27 cellular contexts compared by ENCODE assay signal in the genomic region with DNA sequence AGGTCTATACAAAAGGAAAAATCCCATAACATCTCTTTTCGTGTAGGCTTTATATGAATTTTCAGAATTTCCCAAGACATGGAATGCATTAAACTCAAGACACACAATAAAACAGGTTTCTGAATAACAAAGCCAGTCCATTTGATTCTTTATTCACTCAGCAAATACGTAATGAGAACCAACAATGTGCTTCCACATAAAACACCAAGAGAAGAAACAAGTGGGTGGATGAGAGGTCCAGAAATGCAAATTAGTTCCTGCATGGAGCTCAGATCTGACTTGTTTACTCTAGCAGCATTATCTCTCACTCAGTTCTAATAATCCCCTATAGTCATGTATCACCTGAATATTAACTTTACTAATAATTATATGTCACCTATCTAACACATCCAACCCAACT.
"Had no signal": no experiment of that assay in that cellular context is flagged by ENCODE, and none has a peak within 500 bp of the region (broad histone marks: within the 10 kb centered on the region; RNA-seq: fewer than 3 reads in every experiment).

No MANE protein-coding gene starts in this region.

- H3K27me3 ChIP-seq: left lung, pancreas, right atrium auricular region, right lobe of liver, testis, thyroid gland, transverse colon, upper lobe of left lung had no signal

- H3K36me3 Mint-ChIP-seq: memory B cell; naive thymus-derived CD8-positive, alpha-beta T cell; stimulated activated memory B cell treated with anti-CD40 and anti-IgM and Interleukin-4, amounts not matched to agents 10 μg/mL and 1 μg/mL and 100 μg/mL, for 72 hours had no signal

- H3K4me1 Mint-ChIP-seq: memory B cell; naive thymus-derived CD8-positive, alpha-beta T cell; nephron; stimulated activated memory B cell treated with anti-CD40 and anti-IgM and Interleukin-4, amounts not matched to agents 10 μg/mL and 1 μg/mL and 100 μg/mL, for 72 hours; stimulated activated naive CD8-positive, alpha-beta T cell treated with anti-CD3 and anti-CD28 coated beads, Interleukin-15, amount 100 ng/mL, for 72 hours had no signal

- H3K36me3 ChIP-seq: left lung, pancreas, right atrium auricular region, right lobe of liver, thyroid gland, transverse colon, upper lobe of left lung had no signal

- H3K9me3 ChIP-seq: left lung, pancreas, psoas muscle, right atrium auricular region, right lobe of liver, testis, thyroid gland, transverse colon, upper lobe of left lung had no signal

- H3K27me3 Mint-ChIP-seq: memory B cell; naive thymus-derived CD8-positive, alpha-beta T cell; stimulated activated memory B cell treated with anti-CD40 and anti-IgM and Interleukin-4, amounts not matched to agents 10 μg/mL and 1 μg/mL and 100 μg/mL, for 72 hours; stimulated activated naive CD8-positive, alpha-beta T cell treated with anti-CD3 and anti-CD28 coated beads, Interleukin-15, amount 100 ng/mL, for 72 hours had no signal

- H3K4me1 ChIP-seq: left lung, pancreas, psoas muscle, right atrium auricular region, right lobe of liver, testis, thyroid gland, transverse colon, upper lobe of left lung had no signal

- H3K4me3 ChIP-seq: left lung, lung, pancreas, psoas muscle, right atrium auricular region, right lobe of liver, smooth muscle cell, testis, thyroid gland, transverse colon, upper lobe of left lung had no signal

- H3K9me3 Mint-ChIP-seq: memory B cell; nephron; neural crest cell; stimulated activated memory B cell treated with anti-CD40 and anti-IgM and Interleukin-4, amounts not matched to agents 10 μg/mL and 1 μg/mL and 100 μg/mL, for 72 hours had no signal

- H3K27ac Mint-ChIP-seq: memory B cell; naive thymus-derived CD8-positive, alpha-beta T cell; nephron; stimulated activated memory B cell treated with anti-CD40 and anti-IgM and Interleukin-4, amounts not matched to agents 10 μg/mL and 1 μg/mL and 100 μg/mL, for 72 hours; stimulated activated naive CD8-positive, alpha-beta T cell treated with anti-CD3 and anti-CD28 coated beads, Interleukin-15, amount 100 ng/mL, for 72 hours had no signal

- DNase-seq: kidney glomerular epithelial cell; left colon; left lung; naive thymus-derived CD8-positive, alpha-beta T cell; nucleus accumbens; pancreas; psoas muscle; right lobe of liver; stimulated activated CD4-positive, alpha-beta T cell treated with anti-CD3 and anti-CD28 coated beads, Interleukin-1b, Interleukin-23, amount 100 ng/mL, for 48 hours; stimulated activated CD4-positive, alpha-beta T cell treated with anti-CD3 and anti-CD28 coated beads, Interleukin-2, amount 100 ng/mL, for 48 hours; stimulated activated CD4-positive, alpha-beta T cell treated with anti-CD3 and anti-CD28 coated beads, Interleukin-4, amount 100 ng/mL, for 4 hours; stimulated activated CD8-positive, alpha-beta memory T cell treated with anti-CD3 and anti-CD28 coated beads, Interleukin-4, amount 100 ng/mL, for 48 hours; stimulated activated naive CD4-positive, alpha-beta T cell treated with Interleukin-2 at 50 U/mL for 16 hours; stimulated activated naive CD8-positive, alpha-beta T cell treated with anti-CD3 and anti-CD28 coated beads, Interleukin-15, amount 100 ng/mL, for 72 hours; substantia nigra; testis; thyroid gland; transverse colon; upper lobe of left lung had no signal

- H3K27ac ChIP-seq: left lung, pancreas, psoas muscle, right atrium auricular region, right lobe of liver, testis, thyroid gland, transverse colon, upper lobe of left lung had no signal

- FAIRE-seq: keratinocyte, pancreas had no signal

- H3K4me3 Mint-ChIP-seq: memory B cell; naive thymus-derived CD8-positive, alpha-beta T cell; nephron; neural crest cell; stimulated activated memory B cell treated with anti-CD40 and anti-IgM and Interleukin-4, amounts not matched to agents 10 μg/mL and 1 μg/mL and 100 μg/mL, for 72 hours; stimulated activated naive CD8-positive, alpha-beta T cell treated with anti-CD3 and anti-CD28 coated beads, Interleukin-15, amount 100 ng/mL, for 72 hours had no signal

- ATAC-seq: left colon; left lung; naive thymus-derived CD8-positive, alpha-beta T cell; pancreas; psoas muscle; right lobe of liver; stimulated activated memory B cell treated with anti-CD40 and anti-IgM and Interleukin-4, amounts not matched to agents 10 μg/mL and 1 μg/mL and 100 μg/mL, for 72 hours; stimulated activated naive CD8-positive, alpha-beta T cell treated with anti-CD3 and anti-CD28 coated beads, Interleukin-15, amount 100 ng/mL, for 72 hours had no signal
